37 cellular contexts compared by ENCODE assay signal in genomic region chr2:42685303-42685702, GRCh38.
"Had no signal": no experiment of that assay in that cellular context is flagged by ENCODE, and none has a peak within 500 bp of the region (broad histone marks: within the 10 kb centered on the region; RNA-seq: fewer than 3 reads in every experiment).

No MANE protein-coding gene starts in this region.

- FAIRE-seq: astrocyte, TTC549 had no signal

- H3K36me3 ChIP-seq: brain microvascular endothelial cell, breast epithelium had no signal

- ATAC-seq: activated CD8-positive, alpha-beta T cell treated with anti-CD3 and anti-CD28 coated beads for 36 hours; activated naive CD4-positive, alpha-beta T cell treated with anti-CD3 and anti-CD28 coated beads, Interleukin-2, amount 50 U/mL, for 72 hours; activated T-cell treated with anti-CD3 and anti-CD28 coated beads, Interleukin-2, amount 50 U/mL, for 4 hours; activated T-cell treated with anti-CD3 and anti-CD28 coated beads, Interleukin-2, amount 50 U/mL, for 72 hours; activated T-helper 17 cell treated with anti-CD3 and anti-CD28 coated beads, Interleukin-2, amount 50 U/mL, for 72 hours; body of pancreas had no signal

- H3K27ac ChIP-seq: adrenal gland, body of pancreas, brain microvascular endothelial cell, breast epithelium, VCaP had no signal

- DNase-seq: activated B cell treated with CpG ODN at 0.5 μM for 24 hours; activated CD4-positive, alpha-beta memory T cell treated with anti-CD3 and anti-CD28 coated beads for 36 hours; activated CD4-positive, alpha-beta T cell treated with anti-CD3 and anti-CD28 coated beads for 4 hours; activated CD4-positive, alpha-beta T cell treated with anti-CD3 and anti-CD28 coated beads, Interleukin-2, amount 10 ng/mL, durations not matched to agents 24 days and 14 days; activated CD4-positive, alpha-beta T cell treated with anti-CD3 and anti-CD28 coated beads, Interleukin-2, amount 50 U/mL, for 1 hour; activated CD4-positive, alpha-beta T cell treated with anti-CD3 and anti-CD28 coated beads, Interleukin-2, amount 50 U/mL, for 4 hours; activated CD4-positive, CD25-positive, alpha-beta regulatory T cell treated with anti-CD3 and anti-CD28 coated beads, Interleukin-2, amount 50 U/mL, for 72 hours; activated CD8-positive, alpha-beta memory T cell treated with anti-CD3 and anti-CD28 coated beads, Interleukin-2, amount 50 U/mL, for 4 hours; activated CD8-positive, alpha-beta T cell treated with anti-CD3 and anti-CD28 coated beads for 36 hours; activated effector memory CD4-positive, alpha-beta T cell treated with anti-CD3 and anti-CD28 coated beads, Interleukin-2, amount 50 U/mL, for 16 hours; activated gamma-delta T cell treated with Interleukin-2 at 50 U/mL for 16 hours; activated naive CD4-positive, alpha-beta T cell; activated naive CD4-positive, alpha-beta T cell treated with anti-CD3 and anti-CD28 coated beads for 36 hours; activated naive CD4-positive, alpha-beta T cell treated with anti-CD3 and anti-CD28 coated beads, Interleukin-2, amount 50 U/mL, for 16 hours; activated naive CD8-positive, alpha-beta T cell treated with anti-CD3 and anti-CD28 coated beads for 36 hours; activated T-cell treated with anti-CD3 and anti-CD28 coated beads for 4 hours; activated T-cell treated with anti-CD3 and anti-CD28 coated beads, Interleukin-2, amount 50 U/mL, for 1 hour; activated T-cell treated with anti-CD3 and anti-CD28 coated beads, Interleukin-2, amount 50 U/mL, for 4 hours; activated T-cell treated with anti-CD3 and anti-CD28 coated beads, Interleukin-2, amount 50 U/mL, for 72 hours; adrenal gland; amniotic stem cell; aorta; body of pancreas; brain microvascular endothelial cell; central memory CD4-positive, alpha-beta T cell; T-helper 1 cell; T-helper 2 cell; T-helper 9 cell had no signal

- H3K9me3 ChIP-seq: adrenal gland, body of pancreas, breast epithelium had no signal

- H3K9me3 Mint-ChIP-seq: activated B cell treated with CpG ODN at 0.5 μM for 24 hours; activated CD4-positive, alpha-beta memory T cell treated with anti-CD3 and anti-CD28 coated beads for 36 hours; activated CD4-positive, alpha-beta T cell treated with anti-CD3 and anti-CD28 coated beads, Interleukin-2, amount 10 ng/mL, durations not matched to agents 24 days and 14 days; activated CD8-positive, alpha-beta T cell treated with anti-CD3 and anti-CD28 coated beads for 36 hours; activated naive CD4-positive, alpha-beta T cell treated with anti-CD3 and anti-CD28 coated beads for 36 hours; activated naive CD4-positive, alpha-beta T cell treated with anti-CD3 and anti-CD28 coated beads, Interleukin-2, amount 50 U/mL, for 72 hours; activated naive CD8-positive, alpha-beta T cell treated with anti-CD3 and anti-CD28 coated beads for 36 hours; activated T-cell treated with anti-CD3 and anti-CD28 coated beads, Interleukin-2, amount 50 U/mL, for 72 hours; activated T-helper 1 cell treated with anti-CD3 and anti-CD28 coated beads, Interleukin-12 subunit alpha, Interleukin-12 subunit beta, Interleukin-2, Interleukin-4 antibody, amounts not matched to agents 30 ng/mL and 10 ng/mL and 1 ng/mL, durations not matched to agents 14 hours and 24 hours and 36 hours; activated T-helper 17 cell treated with anti-CD3 and anti-CD28 coated beads, Interleukin-2, amount 50 U/mL, for 72 hours; T-helper 1 cell treated with Interleukin-12 subunit alpha and Interleukin-12 subunit beta and Interleukin-4 antibody, amounts not matched to agents 30 μg/mL and 1 μg/mL, for 36 hours; T-helper 2 cell treated with Interferon-gamma antibody and Interleukin-4, amounts not matched to agents 5 μg/mL and 100 μg/mL, for 36 hours had no signal

- H3K4me1 Mint-ChIP-seq: activated CD4-positive, alpha-beta T cell treated with anti-CD3 and anti-CD28 coated beads, Interleukin-2, amount 10 ng/mL, durations not matched to agents 24 days and 14 days; activated T-helper 17 cell treated with anti-CD3 and anti-CD28 coated beads, Interleukin-2, amount 50 U/mL, for 72 hours had no signal

- H3K27me3 ChIP-seq: adrenal gland, body of pancreas, brain microvascular endothelial cell, breast epithelium had no signal

- H3K4me3 ChIP-seq: adrenal gland, body of pancreas, breast epithelium had no signal

- H3K4me1 ChIP-seq: body of pancreas, breast epithelium had no signal

- H3K27ac Mint-ChIP-seq: activated B cell treated with CpG ODN at 0.5 μM for 24 hours; activated CD4-positive, alpha-beta memory T cell treated with anti-CD3 and anti-CD28 coated beads for 36 hours; activated CD4-positive, alpha-beta T cell treated with anti-CD3 and anti-CD28 coated beads, Interleukin-2, amount 10 ng/mL, durations not matched to agents 24 days and 14 days; activated CD8-positive, alpha-beta T cell treated with anti-CD3 and anti-CD28 coated beads for 36 hours; activated naive CD4-positive, alpha-beta T cell treated with anti-CD3 and anti-CD28 coated beads for 36 hours; activated naive CD4-positive, alpha-beta T cell treated with anti-CD3 and anti-CD28 coated beads, Interleukin-2, amount 50 U/mL, for 72 hours; activated naive CD8-positive, alpha-beta T cell treated with anti-CD3 and anti-CD28 coated beads for 36 hours; activated T-cell treated with anti-CD3 and anti-CD28 coated beads, Interleukin-2, amount 50 U/mL, for 72 hours; activated T-helper 1 cell treated with anti-CD3 and anti-CD28 coated beads, Interleukin-12 subunit alpha, Interleukin-12 subunit beta, Interleukin-2, Interleukin-4 antibody, amounts not matched to agents 30 ng/mL and 10 ng/mL and 1 ng/mL, durations not matched to agents 14 hours and 24 hours and 36 hours; activated T-helper 17 cell treated with anti-CD3 and anti-CD28 coated beads, Interleukin-2, amount 50 U/mL, for 72 hours; T-helper 1 cell treated with Interleukin-12 subunit alpha and Interleukin-12 subunit beta and Interleukin-4 antibody, amounts not matched to agents 30 μg/mL and 1 μg/mL, for 36 hours; T-helper 2 cell treated with Interferon-gamma antibody and Interleukin-4, amounts not matched to agents 5 μg/mL and 100 μg/mL, for 36 hours had no signal

- H3K36me3 Mint-ChIP-seq: activated naive CD4-positive, alpha-beta T cell treated with anti-CD3 and anti-CD28 coated beads, Interleukin-2, amount 50 U/mL, for 72 hours had no signal

- H3K4me3 Mint-ChIP-seq: activated B cell treated with CpG ODN at 0.5 μM for 24 hours; activated CD4-positive, alpha-beta memory T cell treated with anti-CD3 and anti-CD28 coated beads for 36 hours; activated CD4-positive, alpha-beta T cell treated with anti-CD3 and anti-CD28 coated beads, Interleukin-2, amount 10 ng/mL, durations not matched to agents 24 days and 14 days; activated CD8-positive, alpha-beta T cell treated with anti-CD3 and anti-CD28 coated beads for 36 hours; activated naive CD4-positive, alpha-beta T cell treated with anti-CD3 and anti-CD28 coated beads for 36 hours; activated naive CD8-positive, alpha-beta T cell treated with anti-CD3 and anti-CD28 coated beads for 36 hours; activated T-cell treated with anti-CD3 and anti-CD28 coated beads, Interleukin-2, amount 50 U/mL, for 4 hours; activated T-cell treated with anti-CD3 and anti-CD28 coated beads, Interleukin-2, amount 50 U/mL, for 72 hours; activated T-helper 1 cell treated with anti-CD3 and anti-CD28 coated beads, Interleukin-12 subunit alpha, Interleukin-12 subunit beta, Interleukin-2, Interleukin-4 antibody, amounts not matched to agents 30 ng/mL and 10 ng/mL and 1 ng/mL, durations not matched to agents 14 hours and 24 hours and 36 hours; activated T-helper 17 cell treated with anti-CD3 and anti-CD28 coated beads, Interleukin-2, amount 50 U/mL, for 72 hours; T-helper 1 cell treated with Interleukin-12 subunit alpha and Interleukin-12 subunit beta and Interleukin-4 antibody, amounts not matched to agents 30 μg/mL and 1 μg/mL, for 36 hours; T-helper 2 cell treated with Interferon-gamma antibody and Interleukin-4, amounts not matched to agents 5 μg/mL and 100 μg/mL, for 36 hours had no signal

- H3K27me3 Mint-ChIP-seq: activated B cell treated with CpG ODN at 0.5 μM for 24 hours; activated CD4-positive, alpha-beta memory T cell treated with anti-CD3 and anti-CD28 coated beads for 36 hours; activated CD4-positive, alpha-beta T cell treated with anti-CD3 and anti-CD28 coated beads, Interleukin-2, amount 10 ng/mL, durations not matched to agents 24 days and 14 days; activated CD8-positive, alpha-beta T cell treated with anti-CD3 and anti-CD28 coated beads for 36 hours; activated naive CD8-positive, alpha-beta T cell treated with anti-CD3 and anti-CD28 coated beads for 36 hours; activated T-helper 17 cell treated with anti-CD3 and anti-CD28 coated beads, Interleukin-2, amount 50 U/mL, for 72 hours had no signal
